In genomic region chr4:56668267-56668666, GRCh38 we compare ENCODE assay signal across 1 cellular context.
TF ChIP-seq lines count a peak whose summit lies in the region.

No MANE protein-coding gene starts in this region.

TF ChIP-seq in SK-N-SH treated with all-trans-retinoic acid at 6 μM for 48 hours, 23 proteins besides CTCF, POLR2A, EP300 and RAD21 (continued from another document):
- no peak for TF ChIP-seq TSHZ2 (CRISPR knock-in tag; IDR thresholded peaks at IDR 0.05)
- no peak for TF ChIP-seq CSDC2 (CRISPR knock-in tag; IDR thresholded peaks at IDR 0.05)
- TF ChIP-seq CSRNP3 (CRISPR knock-in tag; IDR thresholded peaks at IDR 0.05), result no peak
- no peak for TF ChIP-seq ZNF70 (CRISPR knock-in tag; IDR thresholded peaks at IDR 0.05)
